Comparison of ENCODE assay signal across 19 cellular contexts in the genomic region with DNA sequence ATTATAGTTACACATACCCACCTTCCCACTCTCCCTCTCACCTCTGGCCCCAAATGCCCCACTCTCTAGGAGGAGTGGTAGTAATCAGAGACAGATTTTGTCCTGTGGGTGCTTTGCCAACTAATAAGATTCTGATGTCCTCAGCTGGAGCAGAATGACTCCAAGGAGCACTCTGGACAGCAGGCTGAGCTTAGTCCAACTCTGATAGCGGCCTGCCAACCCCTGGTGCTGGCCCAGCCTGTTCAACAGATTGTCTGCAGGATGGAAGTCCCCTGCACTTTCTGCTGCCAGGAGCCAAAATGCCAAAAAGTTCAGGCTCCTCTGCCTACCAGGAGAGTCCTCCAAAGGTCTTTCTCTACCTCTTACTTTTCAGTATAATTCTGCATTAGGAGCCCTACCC.
A peak's percentile ranks its signal among the peaks of the same experiment; 100 is the strongest.
DNase-seq lines count a peak whose midpoint lies in the region; ATAC-seq and TF ChIP-seq lines count a peak whose summit lies in the region.
"Had no signal": no experiment of that assay in that cellular context is flagged by ENCODE, and none has a peak within 500 bp of the region (broad histone marks: within the 10 kb centered on the region; RNA-seq: fewer than 3 reads in every experiment).

No MANE protein-coding gene starts in this region.

- H3K4me1 Mint-ChIP-seq in stimulated activated naive B cell treated with anti-CD40 and anti-IgM and Interleukin-4, amounts not matched to agents 10 μg/mL and 1 μg/mL and 100 μg/mL, for 72 hours: peaks cover 22 to 62% of the 10 kb centered on the region in 2 donors
- H3K4me1 Mint-ChIP-seq: IgD-negative memory B cell had no signal

- peaks cover 0 to 9% of the 10 kb centered on the region in 2 donors for H3K27me3 Mint-ChIP-seq in stimulated activated naive B cell treated with anti-CD40 and anti-IgM and Interleukin-4, amounts not matched to agents 10 μg/mL and 1 μg/mL and 100 μg/mL, for 72 hours
- H3K27me3 Mint-ChIP-seq: IgD-negative memory B cell had no signal

- no peak overlapping the region for H3K4me3 Mint-ChIP-seq in stimulated activated naive B cell treated with anti-CD40 and anti-IgM and Interleukin-4, amounts not matched to agents 10 μg/mL and 1 μg/mL and 100 μg/mL, for 72 hours
- H3K4me3 Mint-ChIP-seq: H9, IgD-negative memory B cell had no signal

- intact Hi-C loops in left ventricle myocardium inferior (cut with micrococcal nuclease): no loop called here

- peak overlapping the region; percentile 25 for H3K27ac Mint-ChIP-seq in stimulated activated naive B cell treated with anti-CD40 and anti-IgM and Interleukin-4, amounts not matched to agents 10 μg/mL and 1 μg/mL and 100 μg/mL, for 72 hours
- H3K27ac Mint-ChIP-seq: H9, IgD-negative memory B cell had no signal

- DNase-seq in NCI-H446 treated with DMSO at 0.1 percent for 48 hours (lab: John Stamatoyannopoulos, UW): peak; percentile 21
- DNase-seq in cerebellum (ENCODE audit: low spot score): peak; percentile 38
- peak; percentile 62 for DNase-seq in left ventricle myocardium inferior
- no peak for DNase-seq in stimulated activated naive B cell treated with anti-CD40 and anti-IgM and Interleukin-4, amounts not matched to agents 10 μg/mL and 1 μg/mL and 100 μg/mL, for 72 hours
- no peak for DNase-seq in foreskin keratinocyte
- DNase-seq in coronary artery (ENCODE audit: low spot score): no peak
- DNase-seq: ACHN, DMS79, H9, Karpas-422, NCI-H1048, NCI-H1436, NCI-H1930, NCI-H345, SHP77 had no signal

- TF ChIP-seq CTCF in left ventricle myocardium inferior (IDR thresholded peaks at IDR 0.05; ENCODE audit: borderline replicate concordance) (no peak), foreskin keratinocyte (conservative IDR thresholded peaks at IDR 0.05) (no peak), coronary artery (IDR thresholded peaks at IDR 0.05) (no peak)

- H3K27me3 ChIP-seq in left ventricle myocardium inferior (ENCODE audit: low read depth): no peaks in the 10 kb centered on the region
- H3K27me3 ChIP-seq in foreskin keratinocyte: peaks cover 21% of the 10 kb centered on the region

- H3K27ac ChIP-seq in left ventricle myocardium inferior (replicated peaks) (peak overlapping the region; percentile 50), foreskin keratinocyte (no peak overlapping the region), coronary artery (no peak overlapping the region)
- H3K27ac ChIP-seq: SK-N-MC had no signal

- no peaks in the 10 kb centered on the region for H3K36me3 ChIP-seq in left ventricle myocardium inferior

- H3K4me3 ChIP-seq in left ventricle myocardium inferior (no peak overlapping the region), coronary artery (no peak overlapping the region)
- H3K4me3 ChIP-seq: SK-N-MC had no signal

- no peak for ATAC-seq in stimulated activated naive B cell treated with anti-CD40 and anti-IgM and Interleukin-4, amounts not matched to agents 10 μg/mL and 1 μg/mL and 100 μg/mL, for 72 hours (replicated peaks)
- ATAC-seq in foreskin keratinocyte: no peak
- ATAC-seq in HG02798 (IDR thresholded peaks at IDR 0.05; ENCODE audit: poor library complexity, unreplicated experiment): no peak
- ATAC-seq in HG03457 (IDR thresholded peaks at IDR 0.05; ENCODE audit: unreplicated experiment): no peak

- no peaks in the 10 kb centered on the region for H3K9me3 Mint-ChIP-seq in stimulated activated naive B cell treated with anti-CD40 and anti-IgM and Interleukin-4, amounts not matched to agents 10 μg/mL and 1 μg/mL and 100 μg/mL, for 72 hours
- H3K9me3 Mint-ChIP-seq: H9, IgD-negative memory B cell had no signal

- no peaks in the 10 kb centered on the region for H3K9me3 ChIP-seq in left ventricle myocardium inferior (replicated peaks)

- H3K36me3 Mint-ChIP-seq in stimulated activated naive B cell treated with anti-CD40 and anti-IgM and Interleukin-4, amounts not matched to agents 10 μg/mL and 1 μg/mL and 100 μg/mL, for 72 hours: no peaks in the 10 kb centered on the region

- H3K4me1 ChIP-seq in left ventricle myocardium inferior (peaks cover 35% of the 10 kb centered on the region), foreskin keratinocyte (no peaks in the 10 kb centered on the region)

Comparison
In these comparisons a context has a peak if more than half of its experiments do, and no peak if none do; other contexts are left out.
1. DNase-seq: peak in NCI-H446 treated with DMSO at 0.1 percent for 48 hours (single experiment), cerebellum (single experiment) and left ventricle myocardium inferior (single experiment); none in stimulated activated naive B cell treated with anti-CD40 and anti-IgM and Interleukin-4, amounts not matched to agents 10 μg/mL and 1 μg/mL and 100 μg/mL, for 72 hours (single experiment), foreskin keratinocyte (0 of 2) and coronary artery (single experiment).